ENCODE assay signal across 10 cellular contexts in the genomic region with DNA sequence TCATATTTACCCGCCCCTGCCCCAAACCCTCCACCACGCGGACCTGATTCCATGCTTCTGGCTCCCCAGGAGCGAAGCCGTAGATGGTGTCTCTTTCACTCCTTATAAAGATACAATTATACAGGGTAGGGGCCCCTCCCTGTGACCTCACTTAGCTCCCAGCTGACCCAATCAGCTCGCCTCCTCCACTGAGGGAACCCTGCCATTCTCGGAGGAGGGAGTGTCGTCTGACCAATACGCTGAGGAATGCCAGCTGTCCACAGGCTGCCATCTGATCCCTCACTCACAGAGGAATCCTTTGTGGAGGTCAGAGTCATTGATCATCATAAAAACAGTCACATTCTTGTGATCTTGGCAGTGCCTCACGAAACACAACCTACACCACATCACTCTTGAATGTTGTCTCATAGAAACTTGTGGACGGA.
A peak's percentile ranks its signal among the peaks of the same experiment; 100 is the strongest.
DNase-seq lines count a peak whose midpoint lies in the region; ATAC-seq and TF ChIP-seq lines count a peak whose summit lies in the region.
"Had no signal": no experiment of that assay in that cellular context is flagged by ENCODE, and none has a peak within 500 bp of the region (broad histone marks: within the 10 kb centered on the region; RNA-seq: fewer than 3 reads in every experiment).

No MANE protein-coding gene starts in this region.

- no peaks in the 10 kb centered on the region for H3K27me3 ChIP-seq in Caco-2 (replicated peaks; ENCODE audit: control insufficient read depth, insufficient read depth, low read length)
- no peaks in the 10 kb centered on the region for H3K27me3 ChIP-seq in CD8-positive, alpha-beta memory T cell (ENCODE audit: insufficient read depth, low read length, poor library complexity, severe bottlenecking)

- ATAC-seq in GM19351 (IDR thresholded peaks at IDR 0.05; ENCODE audit: unreplicated experiment), result no peak
- ATAC-seq in GM19463 (IDR thresholded peaks at IDR 0.05; ENCODE audit: unreplicated experiment), result no peak

- intact Hi-C loops in Caco-2 (cut with micrococcal nuclease; ENCODE audit: unreplicated experiment), result no loop called here

- peaks cover 40% of the 10 kb centered on the region for H3K4me1 ChIP-seq in Caco-2
- no peaks in the 10 kb centered on the region for H3K4me1 ChIP-seq in CD8-positive, alpha-beta memory T cell (ENCODE audit: insufficient read depth, low read length)

- H3K4me1 Mint-ChIP-seq in Caco-2 (ENCODE audit: low read depth, unreplicated experiment), result peaks cover 55% of the 10 kb centered on the region
- H3K4me1 Mint-ChIP-seq in CD8-positive, alpha-beta memory T cell, result no peaks in the 10 kb centered on the region

- BruUV-seq in Caco-2 (replicated peaks; lab: Mats Ljungman, UMichigan), result no TSS peak

- CTCF ChIA-PET in Caco-2 (lab: Charles Lee), result interaction anchor here (0.5 kb wide), 1 partner anchor 34 kb away, joined by 3 read pairs; no protein-coding TSS in a partner anchor
- CTCF ChIA-PET in CD8-positive, alpha-beta memory T cell (lab: Charles Lee), result no interaction called here

- DNase-seq in Caco-2 (peak; percentile 74 to 87), RKO (ENCODE audit: low spot score) (peak; percentile 92), fibroblast of the conjunctiva (ENCODE audit: low read depth) (peak; percentile 80), nucleus accumbens (lab: John Stamatoyannopoulos, UW) (peak in 47 of 56 donors; percentile 10 to 91 (median 66))
- DNase-seq in CD8-positive, alpha-beta memory T cell, result no peak
- no peak for DNase-seq in stimulated activated CD8-positive, alpha-beta memory T cell treated with anti-CD3 and anti-CD28 coated beads, Interleukin-4, amount 100 ng/mL, for 48 hours
- DNase-seq: activated CD4-positive, CD25-positive, alpha-beta regulatory T cell had no signal

- peak overlapping the region; percentile 1 for H3K27ac Mint-ChIP-seq in Caco-2 (ENCODE audit: unreplicated experiment)
- no peak overlapping the region for H3K27ac Mint-ChIP-seq in CD8-positive, alpha-beta memory T cell

- no peaks in the 10 kb centered on the region for H3K9me3 ChIP-seq in Caco-2
- no peaks in the 10 kb centered on the region for H3K9me3 ChIP-seq in CD8-positive, alpha-beta memory T cell (ENCODE audit: low read length)

- POLR2A ChIA-PET in Caco-2 (lab: Charles Lee), result interaction anchor here (0.5 kb wide), 1 partner anchor 15 kb away, joined by 3 read pairs; no protein-coding TSS in a partner anchor
- POLR2A ChIA-PET in CD8-positive, alpha-beta memory T cell (lab: Charles Lee), result no interaction called here

- no peaks in the 10 kb centered on the region for H3K9me3 Mint-ChIP-seq in Caco-2 (ENCODE audit: unreplicated experiment)
- H3K9me3 Mint-ChIP-seq in CD8-positive, alpha-beta memory T cell, result no peaks in the 10 kb centered on the region

- H3K4me3 ChIP-seq in Caco-2 (ENCODE audit: low read depth, low read length), result no peak overlapping the region
- H3K4me3 ChIP-seq in CD8-positive, alpha-beta memory T cell (ENCODE audit: low read length), result no peak overlapping the region

- no peak overlapping the region for H3K27ac ChIP-seq in CD8-positive, alpha-beta memory T cell (ENCODE audit: low read depth, low read length)
- H3K27ac ChIP-seq: HL-60 had no signal

- no peak overlapping the region for H3K4me3 Mint-ChIP-seq in Caco-2 (ENCODE audit: unreplicated experiment)
- no peak overlapping the region for H3K4me3 Mint-ChIP-seq in CD8-positive, alpha-beta memory T cell

- H3K27me3 Mint-ChIP-seq in Caco-2 (ENCODE audit: insufficient read depth, unreplicated experiment), result no peaks in the 10 kb centered on the region
- H3K27me3 Mint-ChIP-seq in CD8-positive, alpha-beta memory T cell, result peaks cover 6 to 10% of the 10 kb centered on the region in 2 donors

- no peaks in the 10 kb centered on the region for H3K36me3 ChIP-seq in Caco-2 (ENCODE audit: control insufficient read depth, insufficient read depth, low read length)
- no peaks in the 10 kb centered on the region for H3K36me3 ChIP-seq in CD8-positive, alpha-beta memory T cell (ENCODE audit: insufficient read depth, low read length)

- peaks cover 7% of the 10 kb centered on the region for H3K36me3 Mint-ChIP-seq in Caco-2 (ENCODE audit: insufficient read depth, unreplicated experiment)
- no peaks in the 10 kb centered on the region for H3K36me3 Mint-ChIP-seq in CD8-positive, alpha-beta memory T cell

- no peak for TF ChIP-seq CTCF in Caco-2 (IDR thresholded peaks at IDR 0.05; ENCODE audit: insufficient read depth in 1 of 2, low read depth in 1 of 2, low read length in 1 of 2, severe bottlenecking in 1 of 2, unreplicated experiment in 1 of 2)

Comparison
In these comparisons a context has a peak if more than half of its experiments do, and no peak if none do; other contexts are left out.
1. DNase-seq: peak in Caco-2 (2 of 2), RKO (single experiment), fibroblast of the conjunctiva (single experiment) and nucleus accumbens (47 of 56); none in CD8-positive, alpha-beta memory T cell (0 of 5) and stimulated activated CD8-positive, alpha-beta memory T cell treated with anti-CD3 and anti-CD28 coated beads, Interleukin-4, amount 100 ng/mL, for 48 hours (single experiment).